14 cellular contexts compared by ENCODE assay signal in the genomic region with DNA sequence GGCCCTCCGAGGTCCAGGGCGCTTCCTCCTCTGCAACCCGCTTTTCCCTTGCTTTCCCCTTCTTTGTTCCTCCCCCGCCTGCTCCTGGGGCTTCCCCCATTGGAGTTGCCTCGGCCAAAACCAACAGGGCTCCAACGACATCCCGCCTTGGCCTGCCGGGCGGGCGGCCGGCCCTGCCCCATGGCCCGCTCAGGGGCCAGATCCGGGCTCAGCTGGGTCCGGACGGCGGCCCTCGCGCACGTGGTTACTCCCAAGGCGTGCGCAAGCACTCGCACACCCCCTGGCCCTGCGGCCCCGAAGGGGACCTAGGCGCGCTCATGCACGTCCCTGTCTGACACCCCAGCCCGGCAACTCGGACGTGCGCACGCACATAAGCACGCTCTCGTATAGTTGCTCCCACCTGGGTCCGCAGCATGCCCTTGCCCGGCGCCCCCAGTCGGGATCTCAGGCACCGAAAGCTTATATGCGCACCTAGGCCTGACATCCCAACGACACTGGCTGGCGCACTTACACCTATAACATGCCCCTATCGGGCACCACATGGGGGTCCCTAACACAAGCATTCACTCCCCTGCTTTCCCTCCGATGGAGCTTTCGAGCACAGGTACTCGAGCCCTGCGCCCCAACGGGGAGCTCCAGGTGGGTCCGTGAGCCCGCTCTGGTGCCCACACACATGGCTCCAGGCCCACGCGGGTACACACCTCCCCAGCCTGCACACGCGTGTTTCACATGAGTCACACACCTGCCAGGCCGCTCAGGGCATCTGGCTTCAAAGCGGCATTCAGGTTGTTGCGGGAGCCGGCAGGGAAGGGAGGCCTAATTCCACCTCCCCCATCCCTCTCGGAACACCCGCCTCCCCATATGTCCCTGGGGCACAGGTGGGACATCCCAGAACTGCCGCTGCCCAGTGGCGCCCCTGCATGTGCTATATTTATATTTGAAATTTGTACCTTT. TPM values are rescaled to one million over a fixed set of nuclear protein-coding genes. Genes with fewer than 3 reads are reported as not detected.
DNase-seq lines count a peak whose midpoint lies in the region; ATAC-seq and TF ChIP-seq lines count a peak whose summit lies in the region.
"Had no signal": no experiment of that assay in that cellular context is flagged by ENCODE, and none has a peak within 500 bp of the region (broad histone marks: within the 10 kb centered on the region; RNA-seq: fewer than 3 reads in every experiment).

No MANE protein-coding gene starts in this region.

- H3K9me3 ChIP-seq in HEK293 (ENCODE audit: control insufficient read depth, insufficient read depth, low read depth, low read length), result no peaks in the 10 kb centered on the region
- H3K9me3 ChIP-seq in left lung, result no peaks in the 10 kb centered on the region
- no peaks in the 10 kb centered on the region for H3K9me3 ChIP-seq in OCI-LY7 (ENCODE audit: low read length)

- no peak overlapping the region for H2AFZ ChIP-seq in OCI-LY7 (ENCODE audit: low read length)

- BruUV-seq in OCI-LY7 (replicated peaks; lab: Mats Ljungman, UMichigan), result no TSS peak

- CTCF ChIA-PET in HEK293 (lab: Yijun Ruan, JAX), result interaction anchor here (0.8 to 8.5 kb wide), 3 partner anchors 21 to 84 kb away, joined by 3 to 56 read pairs (median 5); no protein-coding TSS in a partner anchor
- CTCF ChIA-PET in OCI-LY7 (lab: Charles Lee; ENCODE audit: unreplicated experiment), result no interaction called here

- ATAC-seq in left lung (peak; percentile 13), GM18519 (IDR thresholded peaks at IDR 0.05; ENCODE audit: low FRiP score, unreplicated experiment) (no peak)

- H3K27me3 ChIP-seq in dorsolateral prefrontal cortex (no peaks in the 10 kb centered on the region), left lung (peaks cover 0 to 64% of the 10 kb centered on the region in 2 donors)
- H3K27me3 ChIP-seq: Peyer's patch had no signal

- POLR2A ChIA-PET in HEK293 (lab: Yijun Ruan, JAX), result no interaction called here
- POLR2A ChIA-PET in OCI-LY7 (lab: Charles Lee), result no interaction called here

- peaks cover under 1% of the 10 kb centered on the region for H3K4me1 ChIP-seq in HEK293 (ENCODE audit: control insufficient read depth, insufficient read depth, low read length)
- H3K4me1 ChIP-seq in left lung, result peaks cover 65 to 83% of the 10 kb centered on the region in 2 donors
- no peaks in the 10 kb centered on the region for H3K4me1 ChIP-seq in OCI-LY7 (ENCODE audit: insufficient read depth, low read length, poor library complexity, severe bottlenecking)

- peak in 1 of 10 donors; percentile 15 for DNase-seq in dorsolateral prefrontal cortex
- peak in 1 of 2 donors; percentile 81 for DNase-seq in left lung
- DNase-seq in NCI-H1417 (lab: John Stamatoyannopoulos, UW), result no peak
- DNase-seq in iPS-NIHi7 (ENCODE audit: extremely low spot score), result no peak
- DNase-seq in OCI-LY7 (ENCODE audit: low spot score), result no peak
- DNase-seq: activated naive CD4-positive, alpha-beta T cell treated with anti-CD3 and anti-CD28 coated beads, Interleukin-2, amount 50 U/mL, for 16 hours; CD4-positive, CD25-positive, alpha-beta regulatory T cell; KBM-7; Peyer's patch had no signal

- intact Hi-C loops in dorsolateral prefrontal cortex (cut with DNase I), result no loop called here
- intact Hi-C loops in left lung (cut with DNase I), result no loop called here
- intact Hi-C loops in OCI-LY7 (cut with micrococcal nuclease; ENCODE audit: unreplicated experiment), result no loop called here

- H3K4me2 ChIP-seq in OCI-LY7 (ENCODE audit: low read length), result no peak overlapping the region

- no peaks in the 10 kb centered on the region for H3K36me3 ChIP-seq in HEK293 (ENCODE audit: control insufficient read depth in 2 of 2, insufficient read depth in 1 of 2, low read length in 2 of 2)
- H3K36me3 ChIP-seq in left lung, result no peaks in the 10 kb centered on the region
- no peaks in the 10 kb centered on the region for H3K36me3 ChIP-seq in OCI-LY7 (ENCODE audit: insufficient read depth, low read length)
- H3K36me3 ChIP-seq: Peyer's patch had no signal

- TF ChIP-seq CTCF in HEK293 (tag by site-specific recombination; IDR thresholded peaks at IDR 0.05), result no peak
- TF ChIP-seq CTCF in dorsolateral prefrontal cortex (IDR thresholded peaks at IDR 0.05 in 54 of 56, conservative IDR thresholded peaks at IDR 0.05 in 2 of 56; ENCODE audit: low read depth in 1 of 56, partially characterized antibody in 56 of 56), result no peak
- TF ChIP-seq CTCF in left lung (IDR thresholded peaks at IDR 0.05), result no peak
- TF ChIP-seq CTCF in OCI-LY7 (conservative IDR thresholded peaks at IDR 0.05; ENCODE audit: low read length), result no peak

- H3K27ac ChIP-seq in HEK293 (ENCODE audit: extremely low read depth, low read depth, low read length) (no peak overlapping the region), dorsolateral prefrontal cortex (peak overlapping the region in 56 of 59 donors; percentile 19 to 100 (median 98)), left lung (peak overlapping the region; percentile 41 to 44), temporal lobe (ENCODE audit: low read depth, low read length) (peak overlapping the region; percentile 41), OCI-LY7 (ENCODE audit: low read depth, low read length, poor library complexity, severe bottlenecking) (no peak overlapping the region)

- no peak overlapping the region for H3K4me3 ChIP-seq in HEK293 (ENCODE audit: low read depth, low read length)
- peak overlapping the region in 11 of 59 donors; percentile 11 to 33 (median 19) for H3K4me3 ChIP-seq in dorsolateral prefrontal cortex
- no peak overlapping the region for H3K4me3 ChIP-seq in left lung
- H3K4me3 ChIP-seq in OCI-LY7 (ENCODE audit: low read depth, low read length, poor library complexity, severe bottlenecking), result no peak overlapping the region
- H3K4me3 ChIP-seq: Peyer's patch had no signal

- H3K9me2 ChIP-seq in OCI-LY7 (ENCODE audit: insufficient read depth, low read length), result no peaks in the 10 kb centered on the region

- no peaks in the 10 kb centered on the region; the same call in 1 of the 2 replicates for H4K20me1 ChIP-seq in OCI-LY7 (ENCODE audit: insufficient read depth, low read length)

- no peaks in the 10 kb centered on the region for H3K79me2 ChIP-seq in OCI-LY7 (ENCODE audit: insufficient read depth, low read depth, low read length)

TF ChIP-seq in HEK293, 187 proteins besides CTCF, POLR2A, EP300 and RAD21:
- TF ChIP-seq ZNF530 (tag by site-specific recombination; IDR thresholded peaks at IDR 0.05; ENCODE audit: low read depth) (no peak), REPIN1 (tag by site-specific recombination; IDR thresholded peaks at IDR 0.05; ENCODE audit: low read depth) (no peak), ZXDB (tag by site-specific recombination; IDR thresholded peaks at IDR 0.05) (no peak), RBAK (tag by site-specific recombination; IDR thresholded peaks at IDR 0.05) (no peak), ZNF202 (tag by site-specific recombination; IDR thresholded peaks at IDR 0.05; ENCODE audit: borderline replicate concordance) (no peak), ZNF776 (tag by site-specific recombination; IDR thresholded peaks at IDR 0.05; ENCODE audit: borderline replicate concordance) (no peak)
- TF ChIP-seq, protein P1, sequence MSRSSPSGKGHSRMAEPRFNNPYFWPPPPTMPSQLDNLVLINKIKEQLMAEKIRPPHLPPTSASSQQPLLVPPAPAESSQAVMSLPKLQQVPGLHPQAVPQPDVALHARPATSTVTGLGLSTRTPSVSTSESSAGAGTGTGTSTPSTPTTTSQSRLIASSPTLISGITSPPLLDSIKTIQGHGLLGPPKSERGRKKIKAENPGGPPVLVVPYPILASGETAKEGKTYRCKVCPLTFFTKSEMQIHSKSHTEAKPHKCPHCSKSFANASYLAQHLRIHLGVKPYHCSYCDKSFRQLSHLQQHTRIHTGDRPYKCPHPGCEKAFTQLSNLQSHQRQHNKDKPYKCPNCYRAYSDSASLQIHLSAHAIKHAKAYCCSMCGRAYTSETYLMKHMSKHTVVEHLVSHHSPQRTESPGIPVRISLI (tag by site-specific recombination; IDR thresholded peaks at IDR 0.05), result no peak
- TF ChIP-seq, protein P2, sequence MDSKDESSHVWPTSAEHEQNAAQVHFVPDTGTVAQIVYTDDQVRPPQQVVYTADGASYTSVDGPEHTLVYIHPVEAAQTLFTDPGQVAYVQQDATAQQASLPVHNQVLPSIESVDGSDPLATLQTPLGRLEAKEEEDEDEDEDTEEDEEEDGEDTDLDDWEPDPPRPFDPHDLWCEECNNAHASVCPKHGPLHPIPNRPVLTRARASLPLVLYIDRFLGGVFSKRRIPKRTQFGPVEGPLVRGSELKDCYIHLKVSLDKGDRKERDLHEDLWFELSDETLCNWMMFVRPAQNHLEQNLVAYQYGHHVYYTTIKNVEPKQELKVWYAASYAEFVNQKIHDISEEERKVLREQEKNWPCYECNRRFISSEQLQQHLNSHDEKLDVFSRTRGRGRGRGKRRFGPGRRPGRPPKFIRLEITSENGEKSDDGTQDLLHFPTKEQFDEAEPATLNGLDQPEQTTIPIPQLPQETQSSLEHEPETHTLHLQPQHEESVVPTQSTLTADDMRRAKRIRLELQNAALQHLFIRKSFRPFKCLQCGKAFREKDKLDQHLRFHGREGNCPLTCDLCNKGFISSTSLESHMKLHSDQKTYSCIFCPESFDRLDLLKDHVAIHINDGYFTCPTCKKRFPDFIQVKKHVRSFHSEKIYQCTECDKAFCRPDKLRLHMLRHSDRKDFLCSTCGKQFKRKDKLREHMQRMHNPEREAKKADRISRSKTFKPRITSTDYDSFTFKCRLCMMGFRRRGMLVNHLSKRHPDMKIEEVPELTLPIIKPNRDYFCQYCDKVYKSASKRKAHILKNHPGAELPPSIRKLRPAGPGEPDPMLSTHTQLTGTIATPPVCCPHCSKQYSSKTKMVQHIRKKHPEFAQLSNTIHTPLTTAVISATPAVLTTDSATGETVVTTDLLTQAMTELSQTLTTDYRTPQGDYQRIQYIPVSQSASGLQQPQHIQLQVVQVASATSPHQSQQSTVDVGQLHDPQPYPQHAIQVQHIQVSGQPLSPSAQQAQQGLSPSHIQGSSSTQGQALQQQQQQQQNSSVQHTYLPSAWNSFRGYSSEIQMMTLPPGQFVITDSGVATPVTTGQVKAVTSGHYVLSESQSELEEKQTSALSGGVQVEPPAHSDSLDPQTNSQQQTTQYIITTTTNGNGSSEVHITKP (tag by site-specific recombination; IDR thresholded peaks at IDR 0.05), result 0 out of 2 replicates have a peak, but pooled peaks have one; percentile 39

RNA-seq across cellular contexts. Expression of a gene that starts 15.0 kb away (rescaled TPM):
- total RNA-seq in dorsolateral prefrontal cortex (100 to 1,000 TPM; 219 to 402 (median 309) TPM), left lung (100 to 1,000 TPM; 166 to 237 TPM), temporal lobe (185 TPM), OCI-LY7 (2022) (0.68 and 0.72 TPM in 2 replicates)
- total RNA-seq in OCI-LY7 (2014; rRNA removed; shearing (Covaris generic)), result 0.03 and 0.16 TPM in 2 replicates

RNA-seq across cellular contexts. Expression of a gene that starts 40.9 kb away (rescaled TPM):
- total RNA-seq in dorsolateral prefrontal cortex (1 to 10 TPM in 1 of 120 experiments, under 1 TPM in 49, not detected in 70; 0.14 to 1.1 (median 0.35) TPM), left lung (under 1 TPM in 1 of 2 donors, not detected in 1; 0.13 TPM), temporal lobe (not detected), OCI-LY7 (2022) (0.77 and 0.84 TPM in 2 replicates)
- total RNA-seq in OCI-LY7 (2014; rRNA removed; shearing (Covaris generic)), result 0.06 and 0.18 TPM in 2 replicates
- total RNA-seq: CD4-positive, CD25-positive, alpha-beta regulatory T cell; glomerular endothelial cell; mesenteric fat pad had no signal

RNA-seq across cellular contexts. Expression of a gene that starts 53.3 kb away (rescaled TPM):
- total RNA-seq in dorsolateral prefrontal cortex, result 10 to 100 TPM; 11.9 to 33.8 (median 19.3) TPM
- total RNA-seq in left lung, result 10 to 100 TPM; 14.7 to 20.5 TPM
- total RNA-seq in temporal lobe, result 13.5 TPM
- 29.5 and 43.0 TPM in 2 replicates for total RNA-seq in OCI-LY7 (2014; rRNA removed; shearing (Covaris generic))
- total RNA-seq in OCI-LY7 (2022), result 24.7 and 32.4 TPM in 2 replicates

Comparison
In these comparisons a context has a peak if more than half of its experiments do, and no peak if none do; other contexts are left out.
1. H3K27ac ChIP-seq: peak in dorsolateral prefrontal cortex (56 of 59), left lung (2 of 2) and temporal lobe (single experiment); none in HEK293 (single experiment) and OCI-LY7 (single experiment).
2. RNA of a gene that starts 15.0 kb away (total RNA-seq): 219 to 402 TPM in dorsolateral prefrontal cortex, 166 to 237 TPM in left lung and 185 TPM in temporal lobe (single experiment); 0.03 to 0.72 TPM in OCI-LY7; every median in the first group is over 10 times any median in the second.